In genomic region chr1:91021686-91022517, GRCh38 we compare ENCODE assay signal across 8 cellular contexts. TPM values are rescaled to one million over a fixed set of nuclear protein-coding genes. Genes with fewer than 3 reads are reported as not detected.
DNase-seq lines count a peak whose midpoint lies in the region; ATAC-seq, FAIRE-seq and TF ChIP-seq lines count a peak whose summit lies in the region.

Gene ZNF644, minus strand, starts transcription at chr1:91022035. Its CDS starts 39,682 bp downstream, at chr1:90982353.

- H3K23ac ChIP-seq in H1 (ENCODE audit: insufficient read length) (no peak within 1 kb of the TSS), mesenchymal stem cell (ENCODE audit: low read length in 2 of 2) (peak within 1 kb of the TSS; percentile 83 to 96)

- H4K5ac ChIP-seq in H1 (ENCODE audit: insufficient read length, low read depth, low read length), result peak within 1 kb of the TSS; percentile 96

- H3K14ac ChIP-seq in H1 (ENCODE audit: insufficient read length) (peak within 1 kb of the TSS; percentile 27), mesenchymal stem cell (ENCODE audit: low read length in 2 of 2) (peak within 1 kb of the TSS in 1 of 2 experiments; percentile 92)

- H3K4me3 ChIP-seq in Caco-2 (ENCODE audit: low read depth, low read length), result peak within 1 kb of the TSS; percentile 69
- peak within 1 kb of the TSS; percentile 85 to 91 (median 90) for H3K4me3 ChIP-seq in H1 (ENCODE audit: extremely low read depth in 1 of 4, insufficient read depth in 2 of 4, low read depth in 3 of 4, low read length in 4 of 4)
- peak within 1 kb of the TSS; percentile 85 to 97 for H3K4me3 ChIP-seq in mesenchymal stem cell (ENCODE audit: insufficient read depth in 1 of 2, low read depth in 1 of 2, low read length in 2 of 2)

- POLR2A ChIA-PET in Caco-2 (lab: Charles Lee) (interaction anchor here (0.6 to 1.3 kb wide), 9 partner anchors 10 to 815 kb away, joined by 3 to 9 read pairs (median 4); partner anchors contain the start of gene HFM1), H1 (lab: Charles Lee; ENCODE audit: partially characterized antibody) (interaction anchor here (0.6 to 6.5 kb wide), 48 partner anchors 10 to 479 kb away, joined by 3 to 92 read pairs (median 4); partner anchors contain the start of gene CDC7)

- H3K27me3 ChIP-seq in Caco-2 (replicated peaks; ENCODE audit: control insufficient read depth, insufficient read depth, low read length) (no peaks in the 10 kb centered on the region), H1 (replicated peaks in 1 of 4; ENCODE audit: control insufficient read depth in 3 of 4, extremely low read depth in 1 of 4, insufficient read depth in 3 of 4, low read length in 3 of 4) (no peaks in the 10 kb centered on the region), mesenchymal stem cell (ENCODE audit: control insufficient read depth in 1 of 2, insufficient read depth in 1 of 2, low read length in 2 of 2) (no peaks in the 10 kb centered on the region)

- BruUV-seq in Caco-2 (replicated peaks; lab: Mats Ljungman, UMichigan), result TSS peak; percentile 68

- peak within 1 kb of the TSS; percentile 97 for H3K56ac ChIP-seq in H1 (replicated peaks; ENCODE audit: insufficient read length, low read depth, low read length)

- DNase-seq in Caco-2 (peak; percentile 85 to 88), HT1080 (ENCODE audit: low read depth) (peak; percentile 96), NOMO-1 treated with dmso at 0.1 percent for 144 hours (lab: John Stamatoyannopoulos, UW; ENCODE audit: unreplicated experiment) (peak; percentile 94), H1 (ENCODE audit: low read depth in 1 of 2, low spot score in 2 of 2) (peak; percentile 73 to 87), mesenchymal stem cell (peak; percentile 89)
- DNase-seq in activated CD8-positive, alpha-beta memory T cell treated with anti-CD3 and anti-CD28 coated beads for 48 hours (ENCODE audit: low read depth in 2 of 3, low spot score in 2 of 3), result peak; percentile 64 to 83 (median 73)
- peak; percentile 83 for DNase-seq in stimulated activated CD8-positive, alpha-beta memory T cell treated with anti-CD3 and anti-CD28 coated beads, Interleukin-12 subunit alpha, Interleukin-12 subunit beta, amount 100 ng/mL, for 4 hours (ENCODE audit: low read depth)

- no peak for TF ChIP-seq EP300 in H1 (IDR thresholded peaks at IDR 0.05; ENCODE audit: borderline replicate concordance in 1 of 2, low read depth in 2 of 2, low read length in 2 of 2)

- H3K4me3 Mint-ChIP-seq in Caco-2 (ENCODE audit: unreplicated experiment), result peak within 1 kb of the TSS; percentile 85

- H3K79me1 ChIP-seq in H1 (ENCODE audit: low read depth, low read length), result no peaks in the 10 kb centered on the region
- no peaks in the 10 kb centered on the region for H3K79me1 ChIP-seq in mesenchymal stem cell (replicated peaks; ENCODE audit: low read length, poor library complexity, severe bottlenecking)

- FAIRE-seq in H1 (lab: Jason Lieb, UNC), result no peak

- intact Hi-C loops in Caco-2 (cut with micrococcal nuclease; ENCODE audit: unreplicated experiment), result loop anchor here (1.0 kb wide), 1 partner anchor 99 kb away; no protein-coding TSS in a partner anchor

- H3K4me1 ChIP-seq in Caco-2, result peaks cover 13% of the 10 kb centered on the region; the same call in 1 of the 2 replicates
- H3K4me1 ChIP-seq in H1 (replicated peaks in 1 of 4; ENCODE audit: control insufficient read depth in 3 of 4, insufficient read depth in 4 of 4, low read length in 3 of 4), result peaks cover 0 to 6% (median 2%) of the 10 kb centered on the region in 4 experiments; a peak in 4 of 7 replicates
- peaks cover 5% of the 10 kb centered on the region for H3K4me1 ChIP-seq in mesenchymal stem cell (ENCODE audit: control insufficient read depth, insufficient read depth, low read depth, low read length)

- H3K23me2 ChIP-seq in H1 (ENCODE audit: low read depth, low read length), result no peaks in the 10 kb centered on the region

- no peak for TF ChIP-seq CTCF in Caco-2 (IDR thresholded peaks at IDR 0.05; ENCODE audit: insufficient read depth in 1 of 2, low read depth in 1 of 2, low read length in 1 of 2, severe bottlenecking in 1 of 2, unreplicated experiment in 1 of 2)
- no peak for TF ChIP-seq CTCF in H1 (IDR thresholded peaks at IDR 0.05; ENCODE audit: control extremely low read depth in 1 of 3, insufficient read depth in 1 of 3, low read depth in 1 of 3, low read length in 3 of 3)

- peak within 1 kb of the TSS; percentile 94 for H3K4ac ChIP-seq in H1 (replicated peaks; ENCODE audit: insufficient read length, low read depth, low read length)
- H3K4ac ChIP-seq in mesenchymal stem cell (ENCODE audit: low read depth in 1 of 2, low read length in 2 of 2), result peak within 1 kb of the TSS; percentile 96 to 98

- peak; percentile 74 for ATAC-seq in GM21367 (IDR thresholded peaks at IDR 0.05; ENCODE audit: unreplicated experiment)

- H3K4me1 Mint-ChIP-seq in Caco-2 (ENCODE audit: low read depth, unreplicated experiment), result no peaks in the 10 kb centered on the region

- H2AK5ac ChIP-seq in H1 (ENCODE audit: low read depth, low read length) (no peak within 1 kb of the TSS), mesenchymal stem cell (ENCODE audit: low read length, severe bottlenecking) (peak within 1 kb of the TSS; percentile 61)

- H3K9me3 ChIP-seq in Caco-2, result no peaks in the 10 kb centered on the region; the same call in 1 of the 2 replicates
- H3K9me3 ChIP-seq in H1 (ENCODE audit: insufficient read depth in 2 of 2, low read depth in 1 of 2, low read length in 1 of 2), result no peaks in the 10 kb centered on the region
- no peaks in the 10 kb centered on the region for H3K9me3 ChIP-seq in mesenchymal stem cell (ENCODE audit: control insufficient read depth, low read length)

- H2BK15ac ChIP-seq in H1 (ENCODE audit: low read length) (peak within 1 kb of the TSS; percentile 82; the same call in 1 of the 2 replicates), mesenchymal stem cell (ENCODE audit: low read depth, poor library complexity, severe bottlenecking) (peak within 1 kb of the TSS; percentile 99)

- H3K27ac Mint-ChIP-seq in Caco-2 (ENCODE audit: unreplicated experiment), result peak within 1 kb of the TSS; percentile 99

- no peaks in the 10 kb centered on the region for H3K9me3 Mint-ChIP-seq in Caco-2 (ENCODE audit: unreplicated experiment)

- H4K20me1 ChIP-seq in H1 (replicated peaks in 1 of 2; ENCODE audit: control insufficient read depth in 1 of 2, insufficient read depth in 2 of 2, low read length in 2 of 2), result peaks cover 0 to 2% of the 10 kb centered on the region in 2 experiments

- H3K27me3 Mint-ChIP-seq in Caco-2 (ENCODE audit: insufficient read depth, unreplicated experiment), result no peaks in the 10 kb centered on the region

- peak within 1 kb of the TSS; percentile 74 to 79 for H3K4me2 ChIP-seq in H1 (ENCODE audit: insufficient read depth in 1 of 2, low read depth in 2 of 2, low read length in 2 of 2)
- peak within 1 kb of the TSS; percentile 62 for H3K4me2 ChIP-seq in mesenchymal stem cell (ENCODE audit: low read length, poor library complexity, severe bottlenecking)

- no peaks in the 10 kb centered on the region for H3K36me3 ChIP-seq in Caco-2 (ENCODE audit: control insufficient read depth, insufficient read depth, low read length)
- peaks cover 0 to 17% (median 6%) of the 10 kb centered on the region in 4 experiments; a peak in 3 of 8 replicates for H3K36me3 ChIP-seq in H1 (ENCODE audit: control insufficient read depth in 2 of 4, insufficient read depth in 4 of 4, low read length in 3 of 4)
- H3K36me3 ChIP-seq in mesenchymal stem cell (ENCODE audit: control insufficient read depth in 1 of 2, insufficient read depth in 2 of 2, low read depth in 1 of 2, low read length in 2 of 2), result peaks cover 0 to 4% of the 10 kb centered on the region in 2 experiments

- peak within 1 kb of the TSS; percentile 100 for H3K27ac ChIP-seq in H1 (ENCODE audit: low read depth, low read length)
- H3K27ac ChIP-seq in mesenchymal stem cell (ENCODE audit: low read length, poor library complexity, severe bottlenecking), result peak within 1 kb of the TSS; percentile 100

- peak; percentile 83 to 95 for TF ChIP-seq POLR2A in H1 (IDR thresholded peaks at IDR 0.05; ENCODE audit: control extremely low read depth in 1 of 2, low read depth in 2 of 2, low read length in 2 of 2)

- H2BK120ac ChIP-seq in H1 (replicated peaks; ENCODE audit: low read depth, low read length) (peak within 1 kb of the TSS; percentile 74), mesenchymal stem cell (ENCODE audit: low read depth, low read length) (peak within 1 kb of the TSS; percentile 77)

- peaks cover 6% of the 10 kb centered on the region for H3K36me3 Mint-ChIP-seq in Caco-2 (ENCODE audit: insufficient read depth, unreplicated experiment)

- H4K8ac ChIP-seq in H1 (ENCODE audit: extremely low read depth, insufficient read depth, low read length) (peak within 1 kb of the TSS; percentile 100), mesenchymal stem cell (ENCODE audit: low read length) (peak within 1 kb of the TSS; percentile 92)

- peaks cover 6 to 42% of the 10 kb centered on the region in 2 experiments for H3K79me2 ChIP-seq in H1 (ENCODE audit: control insufficient read depth in 1 of 2, insufficient read depth in 2 of 2, low read length in 2 of 2)

- WGBS in H1 (ENCODE audit: extremely low coverage in 1 of 2, insufficient coverage in 1 of 2, insufficient read length in 1 of 2, insufficient replicate concordance in 2 of 2, low coverage in 1 of 2, low lambda C conversion rate in 2 of 2, missing lambda C conversion rate in 1 of 2), 2 experiments, result 1% methylated on average over 63 of the region's 70 CpGs; no CpG with 5 or more reads in 1 of the 2 experiments
- WGBS in mesenchymal stem cell, result under 1% methylated on average over 70 of the region's 70 CpGs

- CTCF ChIA-PET in Caco-2 (lab: Charles Lee) (interaction anchor here (0.6 to 1.2 kb wide), 3 partner anchors 143 to 707 kb away, joined by 3 to 4 read pairs (median 3); no protein-coding TSS in a partner anchor), H1 (lab: Charles Lee; ENCODE audit: partially characterized antibody) (interaction anchor here (1.0 kb wide), 1 partner anchor 11 kb away, joined by 3 read pairs; no protein-coding TSS in a partner anchor)

- H3K9ac ChIP-seq in H1 (replicated peaks in 1 of 4; ENCODE audit: extremely low read depth in 1 of 4, low read depth in 3 of 4, low read length in 3 of 4) (peak within 1 kb of the TSS; percentile 91 to 99 (median 96)), mesenchymal stem cell (ENCODE audit: low read length) (peak within 1 kb of the TSS; percentile 99)

- H2AFZ ChIP-seq in H1 (ENCODE audit: low read length) (peak within 1 kb of the TSS; percentile 54), mesenchymal stem cell (ENCODE audit: low read depth, low read length) (peak within 1 kb of the TSS; percentile 74)

- H4K91ac ChIP-seq in H1 (replicated peaks; ENCODE audit: insufficient read length, low read length) (peak within 1 kb of the TSS; percentile 81), mesenchymal stem cell (ENCODE audit: low read length) (peak within 1 kb of the TSS; percentile 85)

- TF ChIP-seq RAD21 in H1 (IDR thresholded peaks at IDR 0.05 in 1 of 2, conservative IDR thresholded peaks at IDR 0.05 in 1 of 2; ENCODE audit: low read depth in 2 of 2, low read length in 2 of 2), result no peak

- H2BK20ac ChIP-seq in H1 (ENCODE audit: low read length), result peak within 1 kb of the TSS; percentile 95

- H2BK12ac ChIP-seq in H1 (ENCODE audit: low read depth, low read length) (peak within 1 kb of the TSS; percentile 72; the same call in 1 of the 2 replicates), mesenchymal stem cell (ENCODE audit: low read length in 2 of 2) (peak within 1 kb of the TSS; percentile 44 to 60)

- H3K18ac ChIP-seq in H1 (ENCODE audit: extremely low read depth, low read length), result peak within 1 kb of the TSS; percentile 96
- peak within 1 kb of the TSS; percentile 98 to 99 for H3K18ac ChIP-seq in mesenchymal stem cell (ENCODE audit: low read depth in 1 of 2, low read length in 2 of 2)

- H2BK5ac ChIP-seq in H1 (ENCODE audit: low read depth, low read length), result peak within 1 kb of the TSS; percentile 98
- peak within 1 kb of the TSS; percentile 99 for H2BK5ac ChIP-seq in mesenchymal stem cell (ENCODE audit: low read depth, low read length, poor library complexity, severe bottlenecking)

RNA-seq across cellular contexts. Expression of gene ZNF644, which starts in this region (rescaled TPM):
- 32.5 and 35.9 TPM in 2 replicates for total RNA-seq in Caco-2 (2022)
- 32.4 and 35.3 TPM in 2 replicates for total RNA-seq in HT1080 (2014; rRNA removed; shearing (Covaris generic))
- 20.2 and 27.9 TPM in 2 replicates for polyA plus RNA-seq in HT1080 (2015; cell fraction: cytosol; rRNA removed)
- polyA plus RNA-seq in HT1080 (2015; cell fraction: nucleus; rRNA removed), result 31.9 and 39.7 TPM in 2 replicates
- total RNA-seq in H1 (2021; fragmentation: NEBNext Ultra II Directional; extraction: Animal tissue kit (Norgen Biotek cat#: 25700)), result 85.2 and 93.5 TPM in 2 replicates
- polyA plus RNA-seq in H1 (2011; rRNA removed), result 8.5 and 14.5 TPM in 2 replicates
- 19.8 TPM for polyA plus RNA-seq in H1 (2011; cell fraction: cytosol; rRNA removed)
- polyA plus RNA-seq in H1 (2011; cell fraction: nucleus; rRNA removed), result 14.2 TPM
- 23.9 to 38.1 TPM (median 28.5 TPM) in 4 replicates for polyA plus RNA-seq in H1 (2012, experiment 1 of 2)
- polyA plus RNA-seq in H1 (2012, experiment 2 of 2), result 3.3 TPM
- 39.9 TPM for polyA plus RNA-seq in H1 (2013, experiment 1 of 2)
- polyA plus RNA-seq in H1 (2013, experiment 2 of 2), result 38.0 TPM
- 90.2 and 121 TPM in 2 replicates for polyA minus RNA-seq in H1 (2011; rRNA and poly(A)+ RNA removed)
- polyA minus RNA-seq in H1 (2011; cell fraction: cytosol; rRNA and poly(A)+ RNA removed), result 61.3 TPM
- 230 TPM for polyA minus RNA-seq in H1 (2011; cell fraction: nucleus; rRNA and poly(A)+ RNA removed)
- polyA plus RNA-seq in mesenchymal stem cell (2013, experiment 1 of 2), result 22.6 TPM
- polyA plus RNA-seq in mesenchymal stem cell (2013, experiment 2 of 2), result 22.1 TPM

Comparison
In these comparisons a context has a peak if more than half of its experiments do, and no peak if none do; other contexts are left out.
1. Peak in every context shown above with its lines: DNase-seq, ATAC-seq, H3K4me3 ChIP-seq and H3K27ac ChIP-seq.